8 cellular contexts compared by ENCODE assay signal in the genomic region with DNA sequence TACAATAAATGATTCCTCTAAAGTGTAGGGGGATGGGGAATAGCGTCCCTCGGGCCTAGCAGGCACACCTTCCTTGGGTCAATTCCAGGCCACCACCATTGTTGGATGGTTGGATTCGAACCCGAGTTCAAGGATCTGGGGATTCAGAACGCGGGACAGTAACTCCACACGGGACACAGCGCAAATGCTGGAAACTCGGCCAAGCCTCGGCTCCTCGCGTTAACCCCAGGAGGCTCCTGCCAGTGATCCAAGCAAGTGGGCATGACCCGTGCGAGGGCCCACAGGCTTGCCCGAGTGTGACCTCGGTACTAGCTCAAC. TPM values are rescaled to one million over a fixed set of nuclear protein-coding genes. Genes with fewer than 3 reads are reported as not detected.
DNase-seq lines count a peak whose midpoint lies in the region; ATAC-seq and TF ChIP-seq lines count a peak whose summit lies in the region.

No MANE protein-coding gene starts in this region.

- peaks cover 0 to 6% of the 10 kb centered on the region in 2 donors for H3K27me3 Mint-ChIP-seq in natural killer cell treated with Interleukin-12 subunit alpha and Interleukin-12 subunit beta and Interleukin-15 and Interleukin-18, amount 100 ng/mL, for 72 hours

- peaks cover 0 to 2% of the 10 kb centered on the region in 2 donors for H3K27me3 ChIP-seq in duodenal mucosa (ENCODE audit: control insufficient read depth in 1 of 2, insufficient read depth in 2 of 2, low read length in 2 of 2)

- H3K27ac ChIP-seq in duodenal mucosa (ENCODE audit: low read depth, low read length) = no peak overlapping the region

- H3K36me3 Mint-ChIP-seq in natural killer cell treated with Interleukin-12 subunit alpha and Interleukin-12 subunit beta and Interleukin-15 and Interleukin-18, amount 100 ng/mL, for 72 hours = no peaks in the 10 kb centered on the region

- no peak overlapping the region for H3K27ac Mint-ChIP-seq in natural killer cell treated with Interleukin-12 subunit alpha and Interleukin-12 subunit beta and Interleukin-15 and Interleukin-18, amount 100 ng/mL, for 72 hours

- peaks cover 11 to 18% of the 10 kb centered on the region in 2 donors for H3K4me1 ChIP-seq in duodenal mucosa (ENCODE audit: control insufficient read depth in 1 of 2, insufficient read depth in 2 of 2, low read length in 2 of 2)

- H3K36me3 ChIP-seq in duodenal mucosa (ENCODE audit: control insufficient read depth in 1 of 2, insufficient read depth in 2 of 2, low read length in 2 of 2) = no peaks in the 10 kb centered on the region

- H3K4me3 Mint-ChIP-seq in natural killer cell treated with Interleukin-12 subunit alpha and Interleukin-12 subunit beta and Interleukin-15 and Interleukin-18, amount 100 ng/mL, for 72 hours = peak overlapping the region; percentile 82

- DNase-seq in AG09309 (ENCODE audit: low read depth) = no peak
- peak; percentile 11 for DNase-seq in LNCaP clone FGC (ENCODE audit: low read depth)
- peak; percentile 13 for DNase-seq in natural killer cell treated with Interleukin-12 subunit alpha and Interleukin-12 subunit beta and Interleukin-15 and Interleukin-18, amount 100 ng/mL, for 72 hours (ENCODE audit: low spot score)
- DNase-seq in stimulated activated naive CD4-positive, alpha-beta T cell treated with Interleukin-2 at 50 U/mL for 16 hours (lab: John Stamatoyannopoulos, UW) = no peak
- no peak for DNase-seq in RPMI8226
- no peak for DNase-seq in GM10266 (ENCODE audit: extremely low spot score)

- ATAC-seq in natural killer cell treated with Interleukin-12 subunit alpha and Interleukin-12 subunit beta and Interleukin-15 and Interleukin-18, amount 100 ng/mL, for 72 hours = no peak
- ATAC-seq in GM21576 (IDR thresholded peaks at IDR 0.05; ENCODE audit: unreplicated experiment) = no peak

- no peaks in the 10 kb centered on the region for H3K9me3 ChIP-seq in duodenal mucosa (ENCODE audit: control insufficient read depth in 1 of 2, low read length in 2 of 2)

- H3K9ac ChIP-seq in duodenal mucosa (ENCODE audit: low read depth in 1 of 2, low read length in 2 of 2) = peak overlapping the region; percentile 19 to 51

- H3K4me1 Mint-ChIP-seq in natural killer cell treated with Interleukin-12 subunit alpha and Interleukin-12 subunit beta and Interleukin-15 and Interleukin-18, amount 100 ng/mL, for 72 hours (ENCODE audit: low read depth in 2 of 2) = peaks cover 13 to 17% of the 10 kb centered on the region in 2 donors

- peak overlapping the region; percentile 88 for H3K4me3 ChIP-seq in AG09309 (ENCODE audit: control insufficient read depth, low read depth, low read length)
- H3K4me3 ChIP-seq in LNCaP clone FGC (ENCODE audit: low read depth, low read length) = peak overlapping the region; percentile 86
- H3K4me3 ChIP-seq in duodenal mucosa (ENCODE audit: low read depth in 1 of 2, low read length in 2 of 2) = peak overlapping the region; percentile 81 to 90

- H3K9me3 Mint-ChIP-seq in natural killer cell treated with Interleukin-12 subunit alpha and Interleukin-12 subunit beta and Interleukin-15 and Interleukin-18, amount 100 ng/mL, for 72 hours = no peaks in the 10 kb centered on the region

- TF ChIP-seq CTCF in AG09309 (IDR thresholded peaks at IDR 0.05; ENCODE audit: control insufficient read depth, insufficient read depth, low read depth, low read length, missing control alignments) (no peak), LNCaP clone FGC (IDR thresholded peaks at IDR 0.05; ENCODE audit: control insufficient read depth, extremely low read depth, insufficient read depth) (no peak), GM10266 (IDR thresholded peaks at IDR 0.05; ENCODE audit: control insufficient read depth, insufficient read depth, low read depth, missing control alignments) (no peak)

RNA-seq across cellular contexts. Expression of gene B9D1, which starts 0.6 kb away (rescaled TPM):
- total RNA-seq in natural killer cell treated with Interleukin-12 subunit alpha and Interleukin-12 subunit beta and Interleukin-15 and Interleukin-18, amount 100 ng/mL, for 72 hours = 1 to 10 TPM; 2.2 to 4.9 TPM

RNA-seq across cellular contexts. Expression of gene MAPK7, which starts 16.4 kb away (rescaled TPM):
- 10 to 100 TPM; 28.7 to 29.8 TPM for total RNA-seq in natural killer cell treated with Interleukin-12 subunit alpha and Interleukin-12 subunit beta and Interleukin-15 and Interleukin-18, amount 100 ng/mL, for 72 hours

RNA-seq across cellular contexts. Expression of gene MFAP4, which starts 25.1 kb away (rescaled TPM):
- total RNA-seq in natural killer cell treated with Interleukin-12 subunit alpha and Interleukin-12 subunit beta and Interleukin-15 and Interleukin-18, amount 100 ng/mL, for 72 hours = not detected

RNA-seq across cellular contexts. Expression of gene RNF112, which starts 49.1 kb away (rescaled TPM):
- total RNA-seq in natural killer cell treated with Interleukin-12 subunit alpha and Interleukin-12 subunit beta and Interleukin-15 and Interleukin-18, amount 100 ng/mL, for 72 hours = 1 to 10 TPM in 1 of 2 donors, under 1 TPM in 1; 0.14 to 1.1 TPM

Comparison
In these comparisons a context has a peak if more than half of its experiments do, and no peak if none do; other contexts are left out.
1. DNase-seq: peak in LNCaP clone FGC (single experiment) and natural killer cell treated with Interleukin-12 subunit alpha and Interleukin-12 subunit beta and Interleukin-15 and Interleukin-18, amount 100 ng/mL, for 72 hours (single experiment); none in AG09309 (single experiment), stimulated activated naive CD4-positive, alpha-beta T cell treated with Interleukin-2 at 50 U/mL for 16 hours (single experiment), RPMI8226 (single experiment) and GM10266 (single experiment).
2. Peak in every context shown above with its lines, with median percentiles within 50 percentile points of each other: H3K4me3 ChIP-seq.